12 cellular contexts compared by ENCODE assay signal in the genomic region with DNA sequence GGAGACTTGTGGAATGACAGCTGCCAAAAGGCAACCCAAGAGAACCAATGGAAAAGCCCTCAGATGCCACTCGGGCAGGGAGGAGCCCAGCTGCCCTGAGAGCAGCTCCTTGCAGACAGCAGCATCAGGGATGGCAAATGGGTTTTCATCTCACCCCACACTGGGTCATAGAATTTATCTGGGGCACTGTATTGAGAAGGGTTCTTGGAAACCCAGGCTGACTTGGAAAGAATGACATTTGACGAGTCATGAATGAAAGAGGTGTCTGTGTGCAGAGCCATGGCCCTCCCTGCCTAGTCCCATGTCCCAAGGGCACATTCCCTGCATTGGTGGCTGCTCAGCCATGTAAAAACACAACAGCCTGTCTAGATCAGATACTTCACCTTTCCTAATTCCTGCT.
DNase-seq lines count a peak whose midpoint lies in the region; ATAC-seq, FAIRE-seq and TF ChIP-seq lines count a peak whose summit lies in the region.
"Had no signal": no experiment of that assay in that cellular context is flagged by ENCODE, and none has a peak within 500 bp of the region (broad histone marks: within the 10 kb centered on the region; RNA-seq: fewer than 3 reads in every experiment).

No MANE protein-coding gene starts in this region.

- peak; percentile 3 for ATAC-seq in CD8-positive, alpha-beta T cell
- peak; percentile 41 to 65 for ATAC-seq in activated naive CD4-positive, alpha-beta T cell treated with anti-CD3 and anti-CD28 coated beads, Interleukin-2, amount 50 U/mL, for 72 hours
- peak; percentile 26 to 48 for ATAC-seq in natural killer cell treated with Interleukin-12 subunit alpha and Interleukin-12 subunit beta and Interleukin-15 and Interleukin-18, amount 100 ng/mL, for 72 hours
- ATAC-seq in GM18498 (IDR thresholded peaks at IDR 0.05; ENCODE audit: unreplicated experiment): no peak
- no peak for ATAC-seq in HG02610 (IDR thresholded peaks at IDR 0.05; ENCODE audit: unreplicated experiment)

- POLR2A ChIA-PET in CD8-positive, alpha-beta T cell (lab: Charles Lee): interaction anchor here (1.0 to 2.7 kb wide), 7 partner anchors 9 to 237 kb away, joined by 3 to 20 read pairs (median 3); a partner anchor contains a TSS

- no peak overlapping the region for H3K4me3 Mint-ChIP-seq in CD8-positive, alpha-beta T cell
- H3K4me3 Mint-ChIP-seq in natural killer cell treated with Interleukin-12 subunit alpha and Interleukin-12 subunit beta and Interleukin-15 and Interleukin-18, amount 100 ng/mL, for 72 hours: peak overlapping the region; percentile 84
- H3K4me3 Mint-ChIP-seq: neural crest cell had no signal

- TF ChIP-seq CTCF in CD8-positive, alpha-beta T cell (IDR thresholded peaks at IDR 0.05): no peak

- no peak overlapping the region for H3K27ac ChIP-seq in CD8-positive, alpha-beta T cell (ENCODE audit: low read depth, low read length)
- H3K27ac ChIP-seq: C4-2B had no signal

- H3K4me3 ChIP-seq in CD8-positive, alpha-beta T cell (ENCODE audit: low read depth, low read length): no peak overlapping the region
- H3K4me3 ChIP-seq: breast epithelium had no signal

- DNase-seq in CD8-positive, alpha-beta T cell: no peak
- DNase-seq in RCC 7860 (ENCODE audit: low spot score) (peak; percentile 69), amygdala (lab: John Stamatoyannopoulos, UW) (no peak), NCI-H345 (lab: John Stamatoyannopoulos, UW) (no peak)
- DNase-seq in activated naive CD4-positive, alpha-beta T cell treated with anti-CD3 and anti-CD28 coated beads, Interleukin-2, amount 50 U/mL, for 72 hours (ENCODE audit: low spot score in 2 of 2): no peak
- DNase-seq in natural killer cell treated with Interleukin-12 subunit alpha and Interleukin-12 subunit beta and Interleukin-15 and Interleukin-18, amount 100 ng/mL, for 72 hours (ENCODE audit: low spot score): no peak
- DNase-seq: NCI-H524 treated with DMSO at 0.1 percent for 48 hours had no signal

- peak overlapping the region; percentile 92 for H3K27ac Mint-ChIP-seq in CD8-positive, alpha-beta T cell
- H3K27ac Mint-ChIP-seq in activated naive CD4-positive, alpha-beta T cell treated with anti-CD3 and anti-CD28 coated beads, Interleukin-2, amount 50 U/mL, for 72 hours: peak overlapping the region; percentile 91
- H3K27ac Mint-ChIP-seq in natural killer cell treated with Interleukin-12 subunit alpha and Interleukin-12 subunit beta and Interleukin-15 and Interleukin-18, amount 100 ng/mL, for 72 hours: peak overlapping the region; percentile 92 to 100

- peaks cover 59% of the 10 kb centered on the region for H3K4me1 Mint-ChIP-seq in CD8-positive, alpha-beta T cell (ENCODE audit: low read depth)
- H3K4me1 Mint-ChIP-seq in natural killer cell treated with Interleukin-12 subunit alpha and Interleukin-12 subunit beta and Interleukin-15 and Interleukin-18, amount 100 ng/mL, for 72 hours (ENCODE audit: low read depth in 2 of 2): peaks cover 55 to 65% of the 10 kb centered on the region in 2 donors

- intact Hi-C loops in CD8-positive, alpha-beta T cell (cut with DNase I, micrococcal nuclease): loop anchor here in 1 of 2 experiments (5.0 to 10.0 kb wide), 3 partner anchors 51 to 373 kb away; no protein-coding TSS in a partner anchor

- CTCF ChIA-PET in CD8-positive, alpha-beta T cell (lab: Charles Lee): interaction anchor here (1.1 to 3.0 kb wide), 9 partner anchors 52 to 238 kb away, joined by 3 to 24 read pairs (median 7); a partner anchor contains a TSS

- no peaks in the 10 kb centered on the region for H3K9me3 ChIP-seq in CD8-positive, alpha-beta T cell (ENCODE audit: low read length)
- H3K9me3 ChIP-seq: breast epithelium had no signal

- FAIRE-seq in RCC 7860 (lab: Jason Lieb, UNC): no peak

- H3K27me3 Mint-ChIP-seq in CD8-positive, alpha-beta T cell (ENCODE audit: low read depth): no peaks in the 10 kb centered on the region
- H3K27me3 Mint-ChIP-seq in natural killer cell treated with Interleukin-12 subunit alpha and Interleukin-12 subunit beta and Interleukin-15 and Interleukin-18, amount 100 ng/mL, for 72 hours: no peaks in the 10 kb centered on the region

- peaks cover under 1% of the 10 kb centered on the region for H3K9me3 Mint-ChIP-seq in CD8-positive, alpha-beta T cell
- peaks cover 3 to 20% of the 10 kb centered on the region in 2 donors for H3K9me3 Mint-ChIP-seq in activated naive CD4-positive, alpha-beta T cell treated with anti-CD3 and anti-CD28 coated beads, Interleukin-2, amount 50 U/mL, for 72 hours
- H3K9me3 Mint-ChIP-seq in natural killer cell treated with Interleukin-12 subunit alpha and Interleukin-12 subunit beta and Interleukin-15 and Interleukin-18, amount 100 ng/mL, for 72 hours: peaks cover 3% of the 10 kb centered on the region

- H3K4me1 ChIP-seq in CD8-positive, alpha-beta T cell (ENCODE audit: insufficient read depth, low read length): peaks cover 54% of the 10 kb centered on the region

- peaks cover 35% of the 10 kb centered on the region for H3K36me3 Mint-ChIP-seq in CD8-positive, alpha-beta T cell
- peaks cover 63 to 85% of the 10 kb centered on the region in 2 donors for H3K36me3 Mint-ChIP-seq in activated naive CD4-positive, alpha-beta T cell treated with anti-CD3 and anti-CD28 coated beads, Interleukin-2, amount 50 U/mL, for 72 hours
- peaks cover 45% of the 10 kb centered on the region for H3K36me3 Mint-ChIP-seq in natural killer cell treated with Interleukin-12 subunit alpha and Interleukin-12 subunit beta and Interleukin-15 and Interleukin-18, amount 100 ng/mL, for 72 hours

- no peaks in the 10 kb centered on the region for H3K27me3 ChIP-seq in CD8-positive, alpha-beta T cell (ENCODE audit: insufficient read depth, low read length)
- H3K27me3 ChIP-seq: breast epithelium had no signal

- no peaks in the 10 kb centered on the region for H3K36me3 ChIP-seq in CD8-positive, alpha-beta T cell (ENCODE audit: insufficient read depth, low read length)
- H3K36me3 ChIP-seq: breast epithelium had no signal

Comparison
In these comparisons a context has a peak if more than half of its experiments do, and no peak if none do; other contexts are left out.
1. ATAC-seq: peak in CD8-positive, alpha-beta T cell (single experiment), activated naive CD4-positive, alpha-beta T cell treated with anti-CD3 and anti-CD28 coated beads, Interleukin-2, amount 50 U/mL, for 72 hours (2 of 2) and natural killer cell treated with Interleukin-12 subunit alpha and Interleukin-12 subunit beta and Interleukin-15 and Interleukin-18, amount 100 ng/mL, for 72 hours (2 of 2); none in GM18498 (single experiment) and HG02610 (single experiment).
2. Peak in every context shown above with its lines, with median percentiles within 50 percentile points of each other: H3K27ac Mint-ChIP-seq.